22 cellular contexts compared by ENCODE assay signal in the genomic region with DNA sequence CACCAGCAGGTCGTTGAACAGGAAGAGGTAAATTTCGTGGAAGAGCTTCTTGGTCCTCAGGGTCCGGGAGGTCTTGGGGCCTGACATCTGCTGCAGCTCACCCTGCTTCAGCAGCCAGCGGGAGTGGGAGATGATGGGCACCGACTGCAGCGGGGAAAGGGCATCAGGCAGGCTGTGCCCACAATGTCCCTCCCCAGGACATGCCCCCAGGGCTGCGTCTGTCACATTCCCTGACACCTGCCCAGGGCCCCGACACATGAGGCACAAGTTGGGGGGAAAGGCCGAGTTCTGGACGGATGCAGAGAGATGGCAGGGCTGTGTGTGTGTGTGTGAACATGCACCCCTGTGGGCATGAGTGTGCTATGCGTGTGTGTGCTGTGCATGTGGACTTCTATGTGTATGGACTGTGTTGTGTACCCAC. TPM values are rescaled to one million over a fixed set of nuclear protein-coding genes. Genes with fewer than 3 reads are reported as not detected.
"Had no signal": no experiment of that assay in that cellular context is flagged by ENCODE, and none has a peak within 500 bp of the region (broad histone marks: within the 10 kb centered on the region; RNA-seq: fewer than 3 reads in every experiment).

No MANE protein-coding gene starts in this region.

- H3K9me3 Mint-ChIP-seq: central memory CD8-positive, alpha-beta T cell; stimulated activated naive CD8-positive, alpha-beta T cell treated with anti-CD3 and anti-CD28 coated beads, Interleukin-15, amount 100 ng/mL, for 72 hours had no signal

- H3K4me3 Mint-ChIP-seq: central memory CD8-positive, alpha-beta T cell; naive thymus-derived CD4-positive, alpha-beta T cell; stimulated activated naive CD8-positive, alpha-beta T cell treated with anti-CD3 and anti-CD28 coated beads, Interleukin-15, amount 100 ng/mL, for 72 hours had no signal

- H3K4me1 ChIP-seq: ascending aorta, colonic mucosa, esophagus muscularis mucosa, pancreas, psoas muscle, right atrium auricular region had no signal

- H3K27me3 Mint-ChIP-seq: central memory CD8-positive, alpha-beta T cell; naive thymus-derived CD4-positive, alpha-beta T cell; stimulated activated naive CD8-positive, alpha-beta T cell treated with anti-CD3 and anti-CD28 coated beads, Interleukin-15, amount 100 ng/mL, for 72 hours had no signal

- H3K4me1 Mint-ChIP-seq: central memory CD8-positive, alpha-beta T cell; naive thymus-derived CD4-positive, alpha-beta T cell; stimulated activated naive CD8-positive, alpha-beta T cell treated with anti-CD3 and anti-CD28 coated beads, Interleukin-15, amount 100 ng/mL, for 72 hours had no signal

- H3K27ac ChIP-seq: ascending aorta, brain microvascular endothelial cell, colonic mucosa, esophagus muscularis mucosa, neutrophil, pancreas, psoas muscle, right atrium auricular region, tibial artery had no signal

- H3K9me3 ChIP-seq: ascending aorta, colonic mucosa, esophagus muscularis mucosa, neutrophil, pancreas, psoas muscle, right atrium auricular region, tibial artery had no signal

- H3K27ac Mint-ChIP-seq: naive thymus-derived CD4-positive, alpha-beta T cell; stimulated activated naive CD8-positive, alpha-beta T cell treated with anti-CD3 and anti-CD28 coated beads, Interleukin-15, amount 100 ng/mL, for 72 hours had no signal

- H3K36me3 ChIP-seq: ascending aorta, brain microvascular endothelial cell, colonic mucosa, esophagus muscularis mucosa, neutrophil, pancreas, right atrium auricular region had no signal

- DNase-seq: activated CD4-positive, alpha-beta T cell treated with anti-CD3 and anti-CD28 coated beads for 1 hour; activated CD4-positive, alpha-beta T cell treated with anti-CD3 and anti-CD28 coated beads, Interleukin-2, amount 50 U/mL, for 1 hour; activated CD8-positive, alpha-beta memory T cell treated with anti-CD3 and anti-CD28 coated beads for 24 hours; activated CD8-positive, alpha-beta memory T cell treated with anti-CD3 and anti-CD28 coated beads, Interleukin-2, amount 50 U/mL, for 4 hours; activated naive CD4-positive, alpha-beta T cell treated with anti-CD3 and anti-CD28 coated beads, Interleukin-2, amount 50 U/mL, for 16 hours; activated T-cell treated with anti-CD3 and anti-CD28 coated beads, Interleukin-2, amount 50 U/mL, for 48 hours; brain microvascular endothelial cell; colonic mucosa; left colon; naive thymus-derived CD4-positive, alpha-beta T cell; stimulated activated CD4-positive, alpha-beta T cell treated with anti-CD3 and anti-CD28 coated beads, Interleukin-1b, Interleukin-23, amount 100 ng/mL, for 48 hours; stimulated activated naive CD8-positive, alpha-beta T cell treated with anti-CD3 and anti-CD28 coated beads, Interleukin-15, amount 100 ng/mL, for 72 hours; T-helper 9 cell had no signal

- H3K27me3 ChIP-seq: ascending aorta, brain microvascular endothelial cell, colonic mucosa, pancreas, right atrium auricular region had no signal

- H3K4me3 ChIP-seq: ascending aorta, colonic mucosa, esophagus muscularis mucosa, lung, pancreas, psoas muscle, right atrium auricular region, tibial artery had no signal

- ATAC-seq: left colon; naive thymus-derived CD4-positive, alpha-beta T cell; pancreas; psoas muscle; stimulated activated naive CD8-positive, alpha-beta T cell treated with anti-CD3 and anti-CD28 coated beads, Interleukin-15, amount 100 ng/mL, for 72 hours had no signal

- H3K36me3 Mint-ChIP-seq: naive thymus-derived CD4-positive, alpha-beta T cell had no signal

RNA-seq across cellular contexts. Expression of gene SNORC, which starts 13.9 kb away (rescaled TPM):
- total RNA-seq: ascending aorta had no signal
- polyA plus RNA-seq: naive thymus-derived CD4-positive, alpha-beta T cell had no signal
